Comparison of ENCODE assay signal across 8 cellular contexts in genomic region chr2:186485871-186486650, GRCh38. TPM values are rescaled to one million over a fixed set of nuclear protein-coding genes. Genes with fewer than 3 reads are reported as not detected.
DNase-seq lines count a peak whose midpoint lies in the region; ATAC-seq, FAIRE-seq and TF ChIP-seq lines count a peak whose summit lies in the region.

ZC3H15 (plus strand) TSS chr2:186486260; CDS start chr2:186486383, 123 bp downstream.

- no peaks in the 10 kb centered on the region for H3K9me3 Mint-ChIP-seq in astrocyte (ENCODE audit: unreplicated experiment)

- H4K20me1 ChIP-seq in astrocyte (ENCODE audit: insufficient read depth, low read length) = peaks cover 40% of the 10 kb centered on the region

- H3K79me2 ChIP-seq in astrocyte (ENCODE audit: insufficient read depth, low read length) = peaks cover 70% of the 10 kb centered on the region

- peaks cover 27% of the 10 kb centered on the region for H3K4me1 Mint-ChIP-seq in astrocyte (ENCODE audit: low read depth, unreplicated experiment)

- intact Hi-C loops in right cardiac atrium (cut with DNase I) (no loop called here), vagina (cut with DNase I) (no loop called here)

- H3K9me3 ChIP-seq in astrocyte (ENCODE audit: insufficient read depth, low read depth, low read length) (no peaks in the 10 kb centered on the region), right cardiac atrium (ENCODE audit: control insufficient read depth, low read length) (no peaks in the 10 kb centered on the region), vagina (no peaks in the 10 kb centered on the region)

- H3K27me3 ChIP-seq in astrocyte (ENCODE audit: insufficient read depth, low read length) (no peaks in the 10 kb centered on the region), right cardiac atrium (ENCODE audit: control insufficient read depth, insufficient read depth) (no peaks in the 10 kb centered on the region), vagina (no peaks in the 10 kb centered on the region)

- H3K4me3 Mint-ChIP-seq in astrocyte (ENCODE audit: unreplicated experiment) = peak within 1 kb of the TSS; percentile 98

- H2AFZ ChIP-seq in astrocyte (ENCODE audit: low read depth, low read length) = peak within 1 kb of the TSS; percentile 90

- H3K36me3 Mint-ChIP-seq in astrocyte (ENCODE audit: low read depth, unreplicated experiment) = no peaks in the 10 kb centered on the region

- H3K4me1 ChIP-seq in astrocyte (ENCODE audit: insufficient read depth, low read length) (no peaks in the 10 kb centered on the region), right cardiac atrium (ENCODE audit: control insufficient read depth, insufficient read depth, low read length) (no peaks in the 10 kb centered on the region), vagina (peaks cover 59% of the 10 kb centered on the region)

- H3K27ac ChIP-seq in astrocyte (ENCODE audit: low read depth, low read length) (peak within 1 kb of the TSS; percentile 99), right cardiac atrium (ENCODE audit: low read length) (peak within 1 kb of the TSS; percentile 87), vagina (peak within 1 kb of the TSS; percentile 91)

- under 1% methylated on average over 63 of the region's 63 CpGs for WGBS in right cardiac atrium

- peak within 1 kb of the TSS; percentile 92 for H3K4me3 ChIP-seq in astrocyte (ENCODE audit: insufficient read depth, low read depth, low read length)
- peak within 1 kb of the TSS; percentile 96 for H3K4me3 ChIP-seq in right cardiac atrium (ENCODE audit: low read length)
- peak within 1 kb of the TSS; percentile 74 to 91 for H3K4me3 ChIP-seq in vagina

- peak; percentile 98 for FAIRE-seq in astrocyte (lab: Jason Lieb, UNC)

- H3K9ac ChIP-seq in astrocyte (ENCODE audit: low read length) = peak within 1 kb of the TSS; percentile 95

- no peaks in the 10 kb centered on the region for H3K27me3 Mint-ChIP-seq in astrocyte (ENCODE audit: low read depth, unreplicated experiment)

- TF ChIP-seq POLR2A in vagina (IDR thresholded peaks at IDR 0.05) = peak in 1 of 2 donors; percentile 72

- H3K4me2 ChIP-seq in astrocyte (ENCODE audit: low read length) = peak within 1 kb of the TSS; percentile 84

- H3K36me3 ChIP-seq in astrocyte (ENCODE audit: insufficient read depth, low read length) (no peaks in the 10 kb centered on the region), vagina (no peaks in the 10 kb centered on the region)

- DNase-seq in NCI-H2029 (lab: John Stamatoyannopoulos, UW) (peak; percentile 94), T-helper 22 cell (ENCODE audit: low read depth) (peak; percentile 95), astrocyte (ENCODE audit: low read depth) (peak; percentile 96), right cardiac atrium (peak; percentile 98 to 99 (median 99)), putamen (ENCODE audit: low spot score) (peak; percentile 96), vagina (ENCODE audit: extremely low spot score in 2 of 2) (peak; percentile 97 to 99)

- H3K27ac Mint-ChIP-seq in astrocyte (ENCODE audit: unreplicated experiment) = peak within 1 kb of the TSS; percentile 99

- TF ChIP-seq CTCF in astrocyte (IDR thresholded peaks at IDR 0.05; ENCODE audit: insufficient read depth, low read depth, low read length) = no peak
- peak in 1 of 3 experiments; percentile 7 for TF ChIP-seq CTCF in vagina (IDR thresholded peaks at IDR 0.05)

- peak; percentile 80 for ATAC-seq in GM18502 (IDR thresholded peaks at IDR 0.05; ENCODE audit: poor library complexity, unreplicated experiment)
- ATAC-seq in HG02943 (IDR thresholded peaks at IDR 0.05; ENCODE audit: low read depth, unreplicated experiment) = peak; percentile 81
- peak; percentile 99 to 100 for ATAC-seq in right cardiac atrium

RNA-seq across cellular contexts. Expression of gene ZC3H15, which starts in this region (rescaled TPM):
- total RNA-seq in astrocyte = 64.0 and 76.4 TPM in 2 replicates
- total RNA-seq in right cardiac atrium = 10 to 100 TPM; 36.3 to 40.5 (median 38.4) TPM
- 40.6 TPM for polyA plus RNA-seq in right cardiac atrium
- 59.9 TPM for total RNA-seq in vagina

Comparison
In these comparisons a context has a peak if more than half of its experiments do, and no peak if none do; other contexts are left out.
1. Peak in every context shown above with its lines: DNase-seq, ATAC-seq, H3K4me3 ChIP-seq and H3K27ac ChIP-seq.